In the genomic region with DNA sequence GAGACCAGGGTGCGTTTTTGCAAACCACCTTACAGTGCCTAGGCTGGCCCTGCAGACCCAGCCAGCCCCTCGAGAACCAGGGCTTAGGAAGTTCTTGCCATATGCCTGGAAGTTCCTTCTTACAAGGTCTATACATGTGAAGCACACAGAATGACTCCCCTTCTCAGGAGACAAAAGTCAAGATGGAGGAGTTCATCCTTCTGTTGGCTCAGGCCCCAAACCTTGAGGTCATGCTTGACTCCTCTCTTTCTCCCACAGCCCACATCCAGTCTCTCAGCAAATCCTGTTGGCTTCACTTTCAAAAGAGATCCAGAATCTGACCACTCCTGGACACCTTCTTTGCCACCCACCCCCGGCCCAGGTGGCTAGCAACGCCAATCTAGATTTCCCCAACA, we compare ENCODE assay signal across 1 cellular context.
TF ChIP-seq lines count a peak whose summit lies in the region.

No MANE protein-coding gene starts in this region.

TF ChIP-seq in HepG2, 621 proteins besides CTCF, POLR2A, EP300 and RAD21:
- TF ChIP-seq LCORL (IDR thresholded peaks at IDR 0.05): no peak
- no peak for TF ChIP-seq LCORL (CRISPR knock-in tag; IDR thresholded peaks at IDR 0.05)
- no peak for TF ChIP-seq REL (CRISPR knock-in tag; conservative IDR thresholded peaks at IDR 0.05)
- no peak for TF ChIP-seq ZNF382 (CRISPR knock-in tag; IDR thresholded peaks at IDR 0.05; ENCODE audit: borderline replicate concordance)
- TF ChIP-seq PPARG (CRISPR knock-in tag; conservative IDR thresholded peaks at IDR 0.05): 0 out of 2 replicates have a peak, but pooled peaks have one; percentile 6
- 0 out of 2 replicates have a peak, but pooled peaks have one; percentile 52 for TF ChIP-seq ZNF724P (CRISPR knock-in tag; IDR thresholded peaks at IDR 0.05; ENCODE audit: borderline replicate concordance)
- no peak for TF ChIP-seq ZNF496 (CRISPR knock-in tag; IDR thresholded peaks at IDR 0.05; ENCODE audit: insufficient replicate concordance)
- TF ChIP-seq, protein P1, sequence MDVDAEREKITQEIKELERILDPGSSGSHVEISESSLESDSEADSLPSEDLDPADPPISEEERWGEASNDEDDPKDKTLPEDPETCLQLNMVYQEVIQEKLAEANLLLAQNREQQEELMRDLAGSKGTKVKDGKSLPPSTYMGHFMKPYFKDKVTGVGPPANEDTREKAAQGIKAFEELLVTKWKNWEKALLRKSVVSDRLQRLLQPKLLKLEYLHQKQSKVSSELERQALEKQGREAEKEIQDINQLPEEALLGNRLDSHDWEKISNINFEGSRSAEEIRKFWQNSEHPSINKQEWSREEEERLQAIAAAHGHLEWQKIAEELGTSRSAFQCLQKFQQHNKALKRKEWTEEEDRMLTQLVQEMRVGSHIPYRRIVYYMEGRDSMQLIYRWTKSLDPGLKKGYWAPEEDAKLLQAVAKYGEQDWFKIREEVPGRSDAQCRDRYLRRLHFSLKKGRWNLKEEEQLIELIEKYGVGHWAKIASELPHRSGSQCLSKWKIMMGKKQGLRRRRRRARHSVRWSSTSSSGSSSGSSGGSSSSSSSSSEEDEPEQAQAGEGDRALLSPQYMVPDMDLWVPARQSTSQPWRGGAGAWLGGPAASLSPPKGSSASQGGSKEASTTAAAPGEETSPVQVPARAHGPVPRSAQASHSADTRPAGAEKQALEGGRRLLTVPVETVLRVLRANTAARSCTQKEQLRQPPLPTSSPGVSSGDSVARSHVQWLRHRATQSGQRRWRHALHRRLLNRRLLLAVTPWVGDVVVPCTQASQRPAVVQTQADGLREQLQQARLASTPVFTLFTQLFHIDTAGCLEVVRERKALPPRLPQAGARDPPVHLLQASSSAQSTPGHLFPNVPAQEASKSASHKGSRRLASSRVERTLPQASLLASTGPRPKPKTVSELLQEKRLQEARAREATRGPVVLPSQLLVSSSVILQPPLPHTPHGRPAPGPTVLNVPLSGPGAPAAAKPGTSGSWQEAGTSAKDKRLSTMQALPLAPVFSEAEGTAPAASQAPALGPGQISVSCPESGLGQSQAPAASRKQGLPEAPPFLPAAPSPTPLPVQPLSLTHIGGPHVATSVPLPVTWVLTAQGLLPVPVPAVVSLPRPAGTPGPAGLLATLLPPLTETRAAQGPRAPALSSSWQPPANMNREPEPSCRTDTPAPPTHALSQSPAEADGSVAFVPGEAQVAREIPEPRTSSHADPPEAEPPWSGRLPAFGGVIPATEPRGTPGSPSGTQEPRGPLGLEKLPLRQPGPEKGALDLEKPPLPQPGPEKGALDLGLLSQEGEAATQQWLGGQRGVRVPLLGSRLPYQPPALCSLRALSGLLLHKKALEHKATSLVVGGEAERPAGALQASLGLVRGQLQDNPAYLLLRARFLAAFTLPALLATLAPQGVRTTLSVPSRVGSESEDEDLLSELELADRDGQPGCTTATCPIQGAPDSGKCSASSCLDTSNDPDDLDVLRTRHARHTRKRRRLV (CRISPR knock-in tag; IDR thresholded peaks at IDR 0.05): no peak
- TF ChIP-seq ZNF510 (CRISPR knock-in tag; IDR thresholded peaks at IDR 0.05; ENCODE audit: low read depth): no peak
- TF ChIP-seq, protein P2, sequence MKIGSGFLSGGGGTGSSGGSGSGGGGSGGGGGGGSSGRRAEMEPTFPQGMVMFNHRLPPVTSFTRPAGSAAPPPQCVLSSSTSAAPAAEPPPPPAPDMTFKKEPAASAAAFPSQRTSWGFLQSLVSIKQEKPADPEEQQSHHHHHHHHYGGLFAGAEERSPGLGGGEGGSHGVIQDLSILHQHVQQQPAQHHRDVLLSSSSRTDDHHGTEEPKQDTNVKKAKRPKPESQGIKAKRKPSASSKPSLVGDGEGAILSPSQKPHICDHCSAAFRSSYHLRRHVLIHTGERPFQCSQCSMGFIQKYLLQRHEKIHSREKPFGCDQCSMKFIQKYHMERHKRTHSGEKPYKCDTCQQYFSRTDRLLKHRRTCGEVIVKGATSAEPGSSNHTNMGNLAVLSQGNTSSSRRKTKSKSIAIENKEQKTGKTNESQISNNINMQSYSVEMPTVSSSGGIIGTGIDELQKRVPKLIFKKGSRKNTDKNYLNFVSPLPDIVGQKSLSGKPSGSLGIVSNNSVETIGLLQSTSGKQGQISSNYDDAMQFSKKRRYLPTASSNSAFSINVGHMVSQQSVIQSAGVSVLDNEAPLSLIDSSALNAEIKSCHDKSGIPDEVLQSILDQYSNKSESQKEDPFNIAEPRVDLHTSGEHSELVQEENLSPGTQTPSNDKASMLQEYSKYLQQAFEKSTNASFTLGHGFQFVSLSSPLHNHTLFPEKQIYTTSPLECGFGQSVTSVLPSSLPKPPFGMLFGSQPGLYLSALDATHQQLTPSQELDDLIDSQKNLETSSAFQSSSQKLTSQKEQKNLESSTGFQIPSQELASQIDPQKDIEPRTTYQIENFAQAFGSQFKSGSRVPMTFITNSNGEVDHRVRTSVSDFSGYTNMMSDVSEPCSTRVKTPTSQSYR (CRISPR knock-in tag; IDR thresholded peaks at IDR 0.05; ENCODE audit: borderline replicate concordance): no peak
- TF ChIP-seq GPN1 (CRISPR knock-in tag; IDR thresholded peaks at IDR 0.05; ENCODE audit: borderline replicate concordance): no peak
- no peak for TF ChIP-seq ZNF607 (CRISPR knock-in tag; IDR thresholded peaks at IDR 0.05; ENCODE audit: borderline replicate concordance)
- TF ChIP-seq ZNF180 (CRISPR knock-in tag; IDR thresholded peaks at IDR 0.05; ENCODE audit: borderline replicate concordance, low read depth): no peak
- TF ChIP-seq, protein P3, sequence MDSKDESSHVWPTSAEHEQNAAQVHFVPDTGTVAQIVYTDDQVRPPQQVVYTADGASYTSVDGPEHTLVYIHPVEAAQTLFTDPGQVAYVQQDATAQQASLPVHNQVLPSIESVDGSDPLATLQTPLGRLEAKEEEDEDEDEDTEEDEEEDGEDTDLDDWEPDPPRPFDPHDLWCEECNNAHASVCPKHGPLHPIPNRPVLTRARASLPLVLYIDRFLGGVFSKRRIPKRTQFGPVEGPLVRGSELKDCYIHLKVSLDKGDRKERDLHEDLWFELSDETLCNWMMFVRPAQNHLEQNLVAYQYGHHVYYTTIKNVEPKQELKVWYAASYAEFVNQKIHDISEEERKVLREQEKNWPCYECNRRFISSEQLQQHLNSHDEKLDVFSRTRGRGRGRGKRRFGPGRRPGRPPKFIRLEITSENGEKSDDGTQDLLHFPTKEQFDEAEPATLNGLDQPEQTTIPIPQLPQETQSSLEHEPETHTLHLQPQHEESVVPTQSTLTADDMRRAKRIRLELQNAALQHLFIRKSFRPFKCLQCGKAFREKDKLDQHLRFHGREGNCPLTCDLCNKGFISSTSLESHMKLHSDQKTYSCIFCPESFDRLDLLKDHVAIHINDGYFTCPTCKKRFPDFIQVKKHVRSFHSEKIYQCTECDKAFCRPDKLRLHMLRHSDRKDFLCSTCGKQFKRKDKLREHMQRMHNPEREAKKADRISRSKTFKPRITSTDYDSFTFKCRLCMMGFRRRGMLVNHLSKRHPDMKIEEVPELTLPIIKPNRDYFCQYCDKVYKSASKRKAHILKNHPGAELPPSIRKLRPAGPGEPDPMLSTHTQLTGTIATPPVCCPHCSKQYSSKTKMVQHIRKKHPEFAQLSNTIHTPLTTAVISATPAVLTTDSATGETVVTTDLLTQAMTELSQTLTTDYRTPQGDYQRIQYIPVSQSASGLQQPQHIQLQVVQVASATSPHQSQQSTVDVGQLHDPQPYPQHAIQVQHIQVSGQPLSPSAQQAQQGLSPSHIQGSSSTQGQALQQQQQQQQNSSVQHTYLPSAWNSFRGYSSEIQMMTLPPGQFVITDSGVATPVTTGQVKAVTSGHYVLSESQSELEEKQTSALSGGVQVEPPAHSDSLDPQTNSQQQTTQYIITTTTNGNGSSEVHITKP (CRISPR knock-in tag; IDR thresholded peaks at IDR 0.05; ENCODE audit: low read depth): no peak
- TF ChIP-seq, protein P4, sequence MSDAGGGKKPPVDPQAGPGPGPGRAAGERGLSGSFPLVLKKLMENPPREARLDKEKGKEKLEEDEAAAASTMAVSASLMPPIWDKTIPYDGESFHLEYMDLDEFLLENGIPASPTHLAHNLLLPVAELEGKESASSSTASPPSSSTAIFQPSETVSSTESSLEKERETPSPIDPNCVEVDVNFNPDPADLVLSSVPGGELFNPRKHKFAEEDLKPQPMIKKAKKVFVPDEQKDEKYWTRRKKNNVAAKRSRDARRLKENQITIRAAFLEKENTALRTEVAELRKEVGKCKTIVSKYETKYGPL (CRISPR knock-in tag; IDR thresholded peaks at IDR 0.05): no peak
- no peak for TF ChIP-seq PRMT3 (CRISPR knock-in tag; IDR thresholded peaks at IDR 0.05; ENCODE audit: borderline replicate concordance, low read depth)
- TF ChIP-seq GFI1 (CRISPR knock-in tag; IDR thresholded peaks at IDR 0.05; ENCODE audit: borderline replicate concordance): 0 out of 2 replicates have a peak, but pooled peaks have one; percentile 5
